In the genomic region with DNA sequence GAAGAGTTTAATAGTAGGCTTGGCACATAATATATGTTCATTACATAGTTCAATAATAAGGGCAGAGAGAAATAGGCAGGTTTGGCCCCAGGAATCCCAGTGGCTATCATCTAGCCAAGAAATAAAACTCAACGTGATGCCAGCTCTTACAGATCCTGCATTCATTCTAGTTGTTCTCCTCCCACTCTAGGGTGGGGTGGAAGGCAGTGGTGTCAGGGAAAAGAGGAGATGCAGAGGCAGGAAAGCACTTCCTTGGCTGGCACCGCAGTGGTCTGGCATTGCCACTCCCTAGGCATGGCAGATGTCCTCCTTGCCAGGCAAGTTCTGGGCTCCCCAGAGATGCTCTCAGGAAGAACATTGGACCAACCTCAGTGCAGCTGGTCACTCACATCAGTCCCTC, we compare ENCODE assay signal across 30 cellular contexts.
"Had no signal": no experiment of that assay in that cellular context is flagged by ENCODE, and none has a peak within 500 bp of the region (broad histone marks: within the 10 kb centered on the region; RNA-seq: fewer than 3 reads in every experiment).

No MANE protein-coding gene starts in this region.

- H3K9me3 Mint-ChIP-seq: mesothelial cell of epicardium, neural progenitor cell had no signal

- H3K4me1 Mint-ChIP-seq: immature natural killer cell, naive B cell, natural killer cell, neural progenitor cell had no signal

- H2AFZ ChIP-seq: neural progenitor cell had no signal

- H3K27ac ChIP-seq: left lung, lower lobe of right lung, ovary, prostate gland, skin epidermis, stomach, testis, thyroid gland, transverse colon, upper lobe of right lung had no signal

- H3K36me3 Mint-ChIP-seq: immature natural killer cell, mesothelial cell of epicardium, naive B cell, natural killer cell, neural progenitor cell had no signal

- H3K9ac ChIP-seq: neural progenitor cell had no signal

- H3K4me2 ChIP-seq: neural progenitor cell had no signal

- FAIRE-seq: islet of Langerhans, kidney had no signal

- H3K27ac Mint-ChIP-seq: immature natural killer cell, mesothelial cell of epicardium, natural killer cell, nephron progenitor cell, neural progenitor cell had no signal

- H3K4me3 Mint-ChIP-seq: immature natural killer cell, mesothelial cell of epicardium, naive B cell, natural killer cell, nephron progenitor cell, neural progenitor cell had no signal

- H3K36me3 ChIP-seq: left lung, lower lobe of right lung, neural progenitor cell, ovary, prostate gland, stomach, thyroid gland, transverse colon, upper lobe of right lung had no signal

- ATAC-seq: left colon, left lung, lower lobe of right lung, natural killer cell, right cardiac atrium, sciatic nerve, upper lobe of right lung had no signal

- H3K4me1 ChIP-seq: left lung, lower lobe of right lung, prostate gland, stomach, testis, transverse colon, upper lobe of right lung had no signal

- DNase-seq: hypothalamus; immature natural killer cell; kidney; left colon; left lung; lower lobe of right lung; mammary epithelial cell; mesenchymal stem cell; naive B cell; natural killer cell; nephron progenitor cell; ovary; retina; right cardiac atrium; stimulated activated CD4-positive, alpha-beta T cell treated with anti-CD3 and anti-CD28 coated beads, Interleukin-12 subunit alpha, Interleukin-12 subunit beta, amount 100 ng/mL, for 4 hours; stimulated activated CD4-positive, alpha-beta T cell treated with anti-CD3 and anti-CD28 coated beads, Interleukin-15, amount 100 ng/mL, for 24 hours; stimulated activated CD4-positive, alpha-beta T cell treated with anti-CD3 and anti-CD28 coated beads, Interleukin-2, amount 100 ng/mL, for 24 hours; stimulated activated CD4-positive, alpha-beta T cell treated with anti-CD3 and anti-CD28 coated beads, Interleukin-4, amount 100 ng/mL, for 1 hour; stimulated activated naive CD4-positive, alpha-beta T cell; stomach; testis; transverse colon; upper lobe of right lung had no signal

- H3K4me3 ChIP-seq: left lung, lower lobe of right lung, neural progenitor cell, ovary, prostate gland, skin epidermis, stomach, testis, thyroid gland, transverse colon, upper lobe of right lung had no signal

- H3K9me3 ChIP-seq: left lung, lower lobe of right lung, ovary, prostate gland, stomach, testis, thyroid gland, transverse colon, upper lobe of right lung had no signal

- H3K27me3 ChIP-seq: left lung, neural progenitor cell, ovary, stomach, testis, thyroid gland, transverse colon, upper lobe of right lung had no signal
